In the genomic region with DNA sequence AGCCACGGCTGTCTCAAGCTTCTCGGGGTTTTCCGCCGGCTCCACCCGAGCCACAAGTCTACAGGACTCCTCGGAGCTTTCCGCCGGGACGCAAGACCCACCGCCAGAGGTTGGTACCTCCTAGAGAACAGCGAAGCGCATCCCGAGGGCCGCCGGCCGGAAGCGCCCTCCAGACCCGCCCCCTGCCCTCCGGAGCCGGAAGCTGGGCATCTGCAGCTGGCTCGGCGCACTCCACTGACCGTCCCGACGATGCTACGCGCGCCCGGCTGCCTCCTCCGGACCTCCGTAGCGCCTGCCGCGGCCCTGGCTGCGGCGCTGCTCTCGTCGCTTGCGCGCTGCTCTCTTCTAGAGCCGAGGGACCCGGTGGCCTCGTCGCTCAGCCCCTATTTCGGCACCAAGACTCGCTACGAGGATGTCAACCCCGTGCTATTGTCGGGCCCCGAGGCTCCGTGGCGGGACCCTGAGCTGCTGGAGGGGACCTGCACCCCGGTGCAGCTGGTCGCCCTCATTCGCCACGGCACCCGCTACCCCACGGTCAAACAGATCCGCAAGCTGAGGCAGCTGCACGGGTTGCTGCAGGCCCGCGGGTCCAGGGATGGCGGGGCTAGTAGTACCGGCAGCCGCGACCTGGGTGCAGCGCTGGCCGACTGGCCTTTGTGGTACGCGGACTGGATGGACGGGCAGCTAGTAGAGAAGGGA, we compare ENCODE assay signal across 8 cellular contexts. TPM values are rescaled to one million over a fixed set of nuclear protein-coding genes. Genes with fewer than 3 reads are reported as not detected.
DNase-seq lines count a peak whose midpoint lies in the region; ATAC-seq and TF ChIP-seq lines count a peak whose summit lies in the region.

A gene with protein sequence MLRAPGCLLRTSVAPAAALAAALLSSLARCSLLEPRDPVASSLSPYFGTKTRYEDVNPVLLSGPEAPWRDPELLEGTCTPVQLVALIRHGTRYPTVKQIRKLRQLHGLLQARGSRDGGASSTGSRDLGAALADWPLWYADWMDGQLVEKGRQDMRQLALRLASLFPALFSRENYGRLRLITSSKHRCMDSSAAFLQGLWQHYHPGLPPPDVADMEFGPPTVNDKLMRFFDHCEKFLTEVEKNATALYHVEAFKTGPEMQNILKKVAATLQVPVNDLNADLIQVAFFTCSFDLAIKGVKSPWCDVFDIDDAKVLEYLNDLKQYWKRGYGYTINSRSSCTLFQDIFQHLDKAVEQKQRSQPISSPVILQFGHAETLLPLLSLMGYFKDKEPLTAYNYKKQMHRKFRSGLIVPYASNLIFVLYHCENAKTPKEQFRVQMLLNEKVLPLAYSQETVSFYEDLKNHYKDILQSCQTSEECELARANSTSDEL (plus strand): TSS at position 227 of the 699 bp plus-strand sequence. CDS start 23 bp downstream, at position 250.

- H3K36me3 Mint-ChIP-seq in GM23338 (ENCODE audit: low read depth): peaks cover 13% of the 10 kb centered on the region

- peak within 1 kb of the TSS; percentile 83 for H3K27ac Mint-ChIP-seq in GM23338

- TF ChIP-seq CTCF in GM23338 (conservative IDR thresholded peaks at IDR 0.05; ENCODE audit: low read depth in 2 of 2) (no peak), neutrophil (IDR thresholded peaks at IDR 0.05) (no peak)

- H3K9me3 ChIP-seq in SK-N-MC (ENCODE audit: low read depth, low read length): no peaks in the 10 kb centered on the region
- H3K9me3 ChIP-seq in neutrophil: no peaks in the 10 kb centered on the region

- ATAC-seq in GM23338: peak; percentile 98

- H3K4me3 ChIP-seq in GM23338: peak within 1 kb of the TSS; percentile 83
- H3K4me3 ChIP-seq in SK-N-MC: peak within 1 kb of the TSS; percentile 83
- H3K4me3 ChIP-seq in neutrophil (ENCODE audit: low read depth in 1 of 2, low read length in 1 of 2): peak within 1 kb of the TSS; percentile 56 to 65

- H3K27me3 Mint-ChIP-seq in GM23338 (ENCODE audit: insufficient read depth, low read depth, poor library complexity): peaks cover 3% of the 10 kb centered on the region

- H3K9me2 ChIP-seq in GM23338 (ENCODE audit: insufficient read depth): no peaks in the 10 kb centered on the region

- H3K4me2 ChIP-seq in GM23338: peak within 1 kb of the TSS; percentile 76

- H3K27me3 ChIP-seq in GM23338 (ENCODE audit: insufficient read depth): no peaks in the 10 kb centered on the region
- H3K27me3 ChIP-seq in neutrophil: peaks cover 69% of the 10 kb centered on the region

- peaks cover 32% of the 10 kb centered on the region for H3K79me2 ChIP-seq in GM23338 (replicated peaks; ENCODE audit: insufficient read depth)

- no peaks in the 10 kb centered on the region for H4K20me1 ChIP-seq in GM23338 (replicated peaks; ENCODE audit: insufficient read depth)

- peaks cover 16% of the 10 kb centered on the region for H3K4me1 Mint-ChIP-seq in GM23338

- H2AFZ ChIP-seq in GM23338: peak within 1 kb of the TSS; percentile 95

- H3F3A ChIP-seq in GM23338 (replicated peaks; ENCODE audit: low read depth): 0 out of 2 replicates have a peak, but pooled peaks cover 6% of the 10 kb centered on the region

- H3K9me3 Mint-ChIP-seq in GM23338: no peaks in the 10 kb centered on the region

- H3K9ac ChIP-seq in SK-N-MC (ENCODE audit: insufficient read length): peak within 1 kb of the TSS; percentile 41

- H3K4me3 Mint-ChIP-seq in GM23338: peak within 1 kb of the TSS; percentile 85

- DNase-seq in GDM1 (lab: John Stamatoyannopoulos, UW): peak; percentile 71
- DNase-seq in GM23338 (ENCODE audit: low spot score): peak; percentile 97
- peak; percentile 82 to 90 for DNase-seq in Kasumi-1 (lab: John Stamatoyannopoulos, UW)
- DNase-seq in SK-N-MC (ENCODE audit: low read depth, low spot score): no peak
- peak; percentile 83 for DNase-seq in activated naive CD4-positive, alpha-beta T cell treated with anti-CD3 and anti-CD28 coated beads, Interleukin-2, amount 50 U/mL, for 16 hours
- peak; percentile 82 for DNase-seq in germinal center (ENCODE audit: low spot score)

- H3K36me3 ChIP-seq in GM23338 (ENCODE audit: insufficient read depth): no peaks in the 10 kb centered on the region
- peaks cover 4% of the 10 kb centered on the region for H3K36me3 ChIP-seq in SK-N-MC (ENCODE audit: insufficient read depth, low read length)
- no peaks in the 10 kb centered on the region for H3K36me3 ChIP-seq in neutrophil

- H3K27ac ChIP-seq in GM23338 (ENCODE audit: low read depth): peak within 1 kb of the TSS; percentile 85
- no peak within 1 kb of the TSS for H3K27ac ChIP-seq in SK-N-MC
- no peak within 1 kb of the TSS for H3K27ac ChIP-seq in neutrophil
- H3K27ac ChIP-seq in temporal lobe (ENCODE audit: low read depth, low read length): peak within 1 kb of the TSS; percentile 50

- H3K4me1 ChIP-seq in GM23338 (ENCODE audit: insufficient read depth) (peaks cover 12% of the 10 kb centered on the region), neutrophil (ENCODE audit: control insufficient read depth in 1 of 2, insufficient read depth in 1 of 2, low read depth in 1 of 2, low read length in 1 of 2) (peaks cover 11 to 14% of the 10 kb centered on the region in 2 experiments)

TF ChIP-seq in GM23338, 12 proteins besides CTCF, POLR2A, EP300 and RAD21 (continues in another document):
- TF ChIP-seq ZNF331 (CRISPR knock-in tag; IDR thresholded peaks at IDR 0.05; ENCODE audit: low read depth) (no peak), NANOG (IDR thresholded peaks at IDR 0.05; ENCODE audit: borderline replicate concordance) (no peak), STAT1 (IDR thresholded peaks at IDR 0.05; ENCODE audit: unreplicated experiment) (no peak), ZNF114 (CRISPR knock-in tag; IDR thresholded peaks at IDR 0.05) (no peak), CREB1 (CRISPR knock-in tag; IDR thresholded peaks at IDR 0.05; ENCODE audit: low read depth) (peak; percentile 85), POLR2AphosphoS5 (IDR thresholded peaks at IDR 0.05; ENCODE audit: low read depth) (peak; percentile 91)
- TF ChIP-seq, protein P1, sequence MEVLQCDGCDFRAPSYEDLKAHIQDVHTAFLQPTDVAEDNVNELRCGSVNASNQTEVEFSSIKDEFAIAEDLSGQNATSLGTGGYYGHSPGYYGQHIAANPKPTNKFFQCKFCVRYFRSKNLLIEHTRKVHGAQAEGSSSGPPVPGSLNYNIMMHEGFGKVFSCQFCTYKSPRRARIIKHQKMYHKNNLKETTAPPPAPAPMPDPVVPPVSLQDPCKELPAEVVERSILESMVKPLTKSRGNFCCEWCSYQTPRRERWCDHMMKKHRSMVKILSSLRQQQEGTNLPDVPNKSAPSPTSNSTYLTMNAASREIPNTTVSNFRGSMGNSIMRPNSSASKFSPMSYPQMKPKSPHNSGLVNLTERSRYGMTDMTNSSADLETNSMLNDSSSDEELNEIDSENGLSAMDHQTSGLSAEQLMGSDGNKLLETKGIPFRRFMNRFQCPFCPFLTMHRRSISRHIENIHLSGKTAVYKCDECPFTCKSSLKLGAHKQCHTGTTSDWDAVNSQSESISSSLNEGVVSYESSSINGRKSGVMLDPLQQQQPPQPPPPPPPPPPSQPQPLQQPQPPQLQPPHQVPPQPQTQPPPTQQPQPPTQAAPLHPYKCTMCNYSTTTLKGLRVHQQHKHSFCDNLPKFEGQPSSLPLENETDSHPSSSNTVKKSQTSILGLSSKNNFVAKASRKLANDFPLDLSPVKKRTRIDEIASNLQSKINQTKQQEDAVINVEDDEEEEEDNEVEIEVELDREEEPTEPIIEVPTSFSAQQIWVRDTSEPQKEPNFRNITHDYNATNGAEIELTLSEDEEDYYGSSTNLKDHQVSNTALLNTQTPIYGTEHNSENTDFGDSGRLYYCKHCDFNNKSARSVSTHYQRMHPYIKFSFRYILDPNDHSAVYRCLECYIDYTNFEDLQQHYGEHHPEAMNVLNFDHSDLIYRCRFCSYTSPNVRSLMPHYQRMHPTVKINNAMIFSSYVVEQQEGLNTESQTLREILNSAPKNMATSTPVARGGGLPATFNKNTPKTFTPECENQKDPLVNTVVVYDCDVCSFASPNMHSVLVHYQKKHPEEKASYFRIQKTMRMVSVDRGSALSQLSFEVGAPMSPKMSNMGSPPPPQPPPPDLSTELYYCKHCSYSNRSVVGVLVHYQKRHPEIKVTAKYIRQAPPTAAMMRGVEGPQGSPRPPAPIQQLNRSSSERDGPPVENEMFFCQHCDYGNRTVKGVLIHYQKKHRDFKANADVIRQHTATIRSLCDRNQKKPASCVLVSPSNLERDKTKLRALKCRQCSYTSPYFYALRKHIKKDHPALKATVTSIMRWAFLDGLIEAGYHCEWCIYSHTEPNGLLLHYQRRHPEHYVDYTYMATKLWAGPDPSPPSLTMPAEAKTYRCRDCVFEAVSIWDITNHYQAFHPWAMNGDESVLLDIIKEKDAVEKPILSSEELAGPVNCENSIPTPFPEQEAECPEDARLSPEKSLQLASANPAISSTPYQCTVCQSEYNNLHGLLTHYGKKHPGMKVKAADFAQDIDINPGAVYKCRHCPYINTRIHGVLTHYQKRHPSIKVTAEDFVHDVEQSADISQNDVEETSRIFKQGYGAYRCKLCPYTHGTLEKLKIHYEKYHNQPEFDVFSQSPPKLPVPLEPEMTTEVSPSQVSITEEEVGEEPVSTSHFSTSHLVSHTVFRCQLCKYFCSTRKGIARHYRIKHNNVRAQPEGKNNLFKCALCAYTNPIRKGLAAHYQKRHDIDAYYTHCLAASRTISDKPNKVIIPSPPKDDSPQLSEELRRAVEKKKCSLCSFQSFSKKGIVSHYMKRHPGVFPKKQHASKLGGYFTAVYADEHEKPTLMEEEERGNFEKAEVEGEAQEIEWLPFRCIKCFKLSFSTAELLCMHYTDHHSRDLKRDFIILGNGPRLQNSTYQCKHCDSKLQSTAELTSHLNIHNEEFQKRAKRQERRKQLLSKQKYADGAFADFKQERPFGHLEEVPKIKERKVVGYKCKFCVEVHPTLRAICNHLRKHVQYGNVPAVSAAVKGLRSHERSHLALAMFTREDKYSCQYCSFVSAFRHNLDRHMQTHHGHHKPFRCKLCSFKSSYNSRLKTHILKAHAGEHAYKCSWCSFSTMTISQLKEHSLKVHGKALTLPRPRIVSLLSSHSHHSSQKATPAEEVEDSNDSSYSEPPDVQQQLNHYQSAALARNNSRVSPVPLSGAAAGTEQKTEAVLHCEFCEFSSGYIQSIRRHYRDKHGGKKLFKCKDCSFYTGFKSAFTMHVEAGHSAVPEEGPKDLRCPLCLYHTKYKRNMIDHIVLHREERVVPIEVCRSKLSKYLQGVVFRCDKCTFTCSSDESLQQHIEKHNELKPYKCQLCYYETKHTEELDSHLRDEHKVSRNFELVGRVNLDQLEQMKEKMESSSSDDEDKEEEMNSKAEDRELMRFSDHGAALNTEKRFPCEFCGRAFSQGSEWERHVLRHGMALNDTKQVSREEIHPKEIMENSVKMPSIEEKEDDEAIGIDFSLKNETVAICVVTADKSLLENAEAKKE (CRISPR knock-in tag; IDR thresholded peaks at IDR 0.05): no peak

RNA-seq across cellular contexts. Expression of the gene that starts here (rescaled TPM):
- total RNA-seq in GM23338 (2014; rRNA removed; shearing (Covaris generic)): 39.3 and 43.0 TPM in 2 replicates
- 27.0 TPM in 2 replicates for polyA plus RNA-seq in GM23338 (2016; fragmentation: Nextera tagmentation; extraction: Ambion mirVana)
- total RNA-seq in temporal lobe: 19.7 TPM

Comparison
In these comparisons a context has a peak if more than half of its experiments do, and no peak if none do; other contexts are left out.
1. H3K27ac ChIP-seq: peak in GM23338 (single experiment) and temporal lobe (single experiment); none in SK-N-MC (single experiment) and neutrophil (single experiment).
2. Peak in every context shown above with its lines, with median percentiles within 50 percentile points of each other: H3K4me3 ChIP-seq.